Comparison of ENCODE assay signal across 19 cellular contexts in the genomic region with DNA sequence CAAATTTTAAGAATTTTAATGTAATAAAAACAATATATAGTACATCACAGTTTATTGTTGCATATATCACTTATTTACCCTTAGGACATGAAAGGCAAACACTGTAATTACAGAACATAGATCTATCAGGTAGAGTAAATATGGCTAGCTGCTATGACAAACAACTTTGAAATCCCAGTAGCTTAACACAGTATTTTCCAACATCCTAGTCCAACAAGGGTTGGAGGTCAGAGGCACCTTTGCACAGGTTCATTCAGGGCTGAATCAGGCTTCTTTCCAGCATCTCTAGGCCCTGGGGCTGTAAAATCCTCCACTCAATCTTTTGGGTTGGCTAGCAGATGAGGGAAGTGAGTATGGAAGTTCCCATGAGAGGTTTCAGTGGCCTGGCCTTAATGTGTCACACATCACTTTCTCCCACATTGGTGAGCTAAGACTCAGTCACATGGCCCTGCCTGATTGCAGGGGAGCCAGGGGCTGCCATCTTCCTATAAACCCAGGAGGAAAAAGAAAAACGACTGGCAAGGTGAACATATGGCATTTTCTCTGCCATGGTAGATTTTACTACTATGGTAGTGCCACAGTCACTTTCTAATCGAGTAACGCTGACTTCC. TPM values are rescaled to one million over a fixed set of nuclear protein-coding genes. Genes with fewer than 3 reads are reported as not detected.
A peak's percentile ranks its signal among the peaks of the same experiment; 100 is the strongest.
DNase-seq lines count a peak whose midpoint lies in the region; ATAC-seq and TF ChIP-seq lines count a peak whose summit lies in the region.
"Had no signal": no experiment of that assay in that cellular context is flagged by ENCODE, and none has a peak within 500 bp of the region (broad histone marks: within the 10 kb centered on the region; RNA-seq: fewer than 3 reads in every experiment).

No MANE protein-coding gene starts in this region.

- CTCF ChIA-PET in activated naive CD4-positive, alpha-beta T cell treated with anti-CD3 and anti-CD28 coated beads for 36 hours (lab: Charles Lee): interaction anchor here (1.5 kb wide), 1 partner anchor 193 kb away, joined by 4 read pairs; no protein-coding TSS in a partner anchor

- no peaks in the 10 kb centered on the region for H3K27me3 Mint-ChIP-seq in activated naive CD4-positive, alpha-beta T cell treated with anti-CD3 and anti-CD28 coated beads for 36 hours (ENCODE audit: low read depth)
- H3K27me3 Mint-ChIP-seq: activated B cell treated with CpG ODN at 0.5 μM for 24 hours, naive B cell, progenitor cell of endocrine pancreas, T-cell had no signal

- H3K9me3 Mint-ChIP-seq in activated naive CD4-positive, alpha-beta T cell treated with anti-CD3 and anti-CD28 coated beads for 36 hours: no peaks in the 10 kb centered on the region
- no peaks in the 10 kb centered on the region for H3K9me3 Mint-ChIP-seq in stimulated activated effector memory CD8-positive, alpha-beta T cell treated with anti-CD3 and anti-CD28 coated beads, Interleukin-12 subunit alpha, Interleukin-12 subunit beta, amount 100 ng/mL, for 72 hours
- H3K9me3 Mint-ChIP-seq: immature natural killer cell, naive B cell, T-cell had no signal

- H3K4me1 Mint-ChIP-seq in activated naive CD4-positive, alpha-beta T cell treated with anti-CD3 and anti-CD28 coated beads for 36 hours (ENCODE audit: low read depth): peaks cover 1% of the 10 kb centered on the region
- peaks cover 26% of the 10 kb centered on the region for H3K4me1 Mint-ChIP-seq in stimulated activated effector memory CD8-positive, alpha-beta T cell treated with anti-CD3 and anti-CD28 coated beads, Interleukin-12 subunit alpha, Interleukin-12 subunit beta, amount 100 ng/mL, for 72 hours
- H3K4me1 Mint-ChIP-seq: activated B cell treated with CpG ODN at 0.5 μM for 24 hours, immature natural killer cell, naive B cell, T-cell had no signal

- no peak overlapping the region for H3K27ac Mint-ChIP-seq in activated naive CD4-positive, alpha-beta T cell treated with anti-CD3 and anti-CD28 coated beads for 36 hours
- no peak overlapping the region for H3K27ac Mint-ChIP-seq in stimulated activated effector memory CD8-positive, alpha-beta T cell treated with anti-CD3 and anti-CD28 coated beads, Interleukin-12 subunit alpha, Interleukin-12 subunit beta, amount 100 ng/mL, for 72 hours
- H3K27ac Mint-ChIP-seq: activated B cell treated with CpG ODN at 0.5 μM for 24 hours, immature natural killer cell, naive B cell, progenitor cell of endocrine pancreas, T-cell had no signal

- peaks cover 0 to 4% of the 10 kb centered on the region in 2 donors for H3K36me3 ChIP-seq in psoas muscle (ENCODE audit: insufficient read depth in 1 of 2, low read depth in 1 of 2)

- intact Hi-C loops in activated naive CD4-positive, alpha-beta T cell treated with anti-CD3 and anti-CD28 coated beads for 36 hours (cut with micrococcal nuclease): no loop called here
- intact Hi-C loops in psoas muscle (cut with DNase I): no loop called here

- peak; percentile 49 for ATAC-seq in GM19452 (IDR thresholded peaks at IDR 0.05; ENCODE audit: unreplicated experiment)
- peak; percentile 98 for ATAC-seq in stimulated activated effector memory CD8-positive, alpha-beta T cell treated with anti-CD3 and anti-CD28 coated beads, Interleukin-12 subunit alpha, Interleukin-12 subunit beta, amount 100 ng/mL, for 72 hours
- ATAC-seq in HG03196 (IDR thresholded peaks at IDR 0.05; ENCODE audit: unreplicated experiment): no peak
- no peak for ATAC-seq in psoas muscle
- ATAC-seq: lower lobe of right lung, T-cell had no signal

- no peak overlapping the region for H3K27ac ChIP-seq in psoas muscle
- H3K27ac ChIP-seq: lower lobe of right lung had no signal

- 81 to 92% (median 90%) methylated on average over 3 of the region's 3 CpGs for WGBS in psoas muscle, 3 donors

- H3K9me3 ChIP-seq in psoas muscle: no peaks in the 10 kb centered on the region
- H3K9me3 ChIP-seq: lower lobe of right lung had no signal

- peaks cover 14% of the 10 kb centered on the region for H3K36me3 Mint-ChIP-seq in activated naive CD4-positive, alpha-beta T cell treated with anti-CD3 and anti-CD28 coated beads for 36 hours (ENCODE audit: low read depth)
- H3K36me3 Mint-ChIP-seq in stimulated activated effector memory CD8-positive, alpha-beta T cell treated with anti-CD3 and anti-CD28 coated beads, Interleukin-12 subunit alpha, Interleukin-12 subunit beta, amount 100 ng/mL, for 72 hours: peaks cover 20% of the 10 kb centered on the region

- no peak overlapping the region for H3K4me3 ChIP-seq in LNCaP clone FGC (ENCODE audit: low read depth, low read length)
- H3K4me3 ChIP-seq in psoas muscle: no peak overlapping the region
- H3K4me3 ChIP-seq: lower lobe of right lung had no signal

- H3K4me3 Mint-ChIP-seq in activated naive CD4-positive, alpha-beta T cell treated with anti-CD3 and anti-CD28 coated beads for 36 hours: no peak overlapping the region
- no peak overlapping the region for H3K4me3 Mint-ChIP-seq in stimulated activated effector memory CD8-positive, alpha-beta T cell treated with anti-CD3 and anti-CD28 coated beads, Interleukin-12 subunit alpha, Interleukin-12 subunit beta, amount 100 ng/mL, for 72 hours
- H3K4me3 Mint-ChIP-seq: activated B cell treated with CpG ODN at 0.5 μM for 24 hours, immature natural killer cell, naive B cell, T-cell had no signal

- H3K27me3 ChIP-seq in psoas muscle (ENCODE audit: insufficient read depth in 3 of 3, low read length in 2 of 3): no peaks in the 10 kb centered on the region

- no peaks in the 10 kb centered on the region for H3K4me1 ChIP-seq in psoas muscle
- H3K4me1 ChIP-seq: lower lobe of right lung had no signal

- DNase-seq in activated naive CD4-positive, alpha-beta T cell treated with anti-CD3 and anti-CD28 coated beads for 36 hours: peak; percentile 25
- no peak for DNase-seq in activated naive CD4-positive, alpha-beta T cell treated with Interleukin-2 at 50 U/mL for 16 hours
- DNase-seq in LNCaP clone FGC (ENCODE audit: low read depth): peak; percentile 85
- no peak for DNase-seq in stimulated activated effector memory CD8-positive, alpha-beta T cell treated with anti-CD3 and anti-CD28 coated beads, Interleukin-12 subunit alpha, Interleukin-12 subunit beta, amount 100 ng/mL, for 72 hours (ENCODE audit: low spot score in 2 of 2)
- no peak for DNase-seq in NCI-H1105 (lab: John Stamatoyannopoulos, UW)
- DNase-seq in psoas muscle: no peak
- DNase-seq: activated B cell treated with CpG ODN at 0.5 μM for 24 hours; caudate nucleus; effector CD8-positive, alpha-beta T cell; head of caudate nucleus; immature natural killer cell; lower lobe of right lung; naive B cell; NCI-H1436 treated with DMSO at 0.1 percent for 48 hours; NCI-H226; T-cell had no signal

- TF ChIP-seq CTCF in LNCaP clone FGC (IDR thresholded peaks at IDR 0.05; ENCODE audit: control insufficient read depth, extremely low read depth, insufficient read depth) (no peak), psoas muscle (IDR thresholded peaks at IDR 0.05) (no peak)

RNA-seq across cellular contexts. Expression of gene HERC6, which starts 32.9 kb away (rescaled TPM):
- 10 to 100 TPM in 1 of 2 experiments, 1 to 10 TPM in 1; 9.9 to 10.2 TPM for total RNA-seq in activated naive CD4-positive, alpha-beta T cell treated with anti-CD3 and anti-CD28 coated beads for 36 hours
- 1 to 10 TPM in 3 of 4 donors, under 1 TPM in 1; 0.86 to 2.7 (median 1.8) TPM for total RNA-seq in psoas muscle
- polyA plus RNA-seq in psoas muscle: under 1 TPM; 0.53 to 0.92 (median 0.75) TPM

RNA-seq across cellular contexts. Expression of gene HERC5, which starts 45.3 kb away (rescaled TPM):
- 10 to 100 TPM; 38.8 to 39.5 TPM for total RNA-seq in activated naive CD4-positive, alpha-beta T cell treated with anti-CD3 and anti-CD28 coated beads for 36 hours
- 1 to 10 TPM in 2 of 4 donors, under 1 TPM in 2; 0.42 to 2.8 (median 1.3) TPM for total RNA-seq in psoas muscle
- under 1 TPM; 0.51 to 0.79 (median 0.69) TPM for polyA plus RNA-seq in psoas muscle

Comparison
In these comparisons a context has a peak if more than half of its experiments do, and no peak if none do; other contexts are left out.
1. DNase-seq: peak in activated naive CD4-positive, alpha-beta T cell treated with anti-CD3 and anti-CD28 coated beads for 36 hours (single experiment) and LNCaP clone FGC (single experiment); none in activated naive CD4-positive, alpha-beta T cell treated with Interleukin-2 at 50 U/mL for 16 hours (single experiment), stimulated activated effector memory CD8-positive, alpha-beta T cell treated with anti-CD3 and anti-CD28 coated beads, Interleukin-12 subunit alpha, Interleukin-12 subunit beta, amount 100 ng/mL, for 72 hours (0 of 2), NCI-H1105 (single experiment) and psoas muscle (0 of 2).
2. ATAC-seq: peak in GM19452 (single experiment) and stimulated activated effector memory CD8-positive, alpha-beta T cell treated with anti-CD3 and anti-CD28 coated beads, Interleukin-12 subunit alpha, Interleukin-12 subunit beta, amount 100 ng/mL, for 72 hours (single experiment); none in HG03196 (single experiment) and psoas muscle (0 of 4).
3. RNA of gene HERC5, which starts 45.3 kb away (total RNA-seq): 38.8 to 39.5 TPM in activated naive CD4-positive, alpha-beta T cell treated with anti-CD3 and anti-CD28 coated beads for 36 hours; 0.42 to 2.8 TPM in psoas muscle; every median in the first group is over 10 times any median in the second.